24 cellular contexts compared by ENCODE assay signal in the genomic region with DNA sequence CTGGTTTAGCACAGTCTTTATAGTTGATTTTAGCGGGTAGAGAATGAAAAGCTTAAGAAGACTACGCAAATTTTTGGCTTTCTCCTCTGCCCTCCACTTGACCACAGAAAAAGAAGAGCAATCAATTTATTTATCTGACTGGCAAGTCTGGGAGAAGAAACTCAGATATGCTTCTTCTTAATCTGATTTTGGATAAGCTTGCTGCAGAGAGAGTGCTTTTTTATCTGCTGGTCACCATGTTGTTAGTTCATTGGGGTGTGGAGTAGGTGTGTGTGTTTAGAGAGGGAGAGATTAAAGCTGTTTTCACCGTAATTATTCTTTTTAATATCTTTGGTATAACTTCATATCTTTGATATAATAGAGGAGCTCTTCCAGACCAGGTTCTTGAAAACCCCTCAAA.
DNase-seq lines count a peak whose midpoint lies in the region; ATAC-seq lines count a peak whose summit lies in the region.
"Had no signal": no experiment of that assay in that cellular context is flagged by ENCODE, and none has a peak within 500 bp of the region (broad histone marks: within the 10 kb centered on the region; RNA-seq: fewer than 3 reads in every experiment).

No MANE protein-coding gene starts in this region.

- H3K27me3 ChIP-seq in mesendoderm (ENCODE audit: insufficient read depth, low read length, poor library complexity): no peaks in the 10 kb centered on the region
- H3K27me3 ChIP-seq: BE2C, BLaER1 had no signal

- H3K4me2 ChIP-seq in mesendoderm (ENCODE audit: low read length): no peak overlapping the region
- H3K4me2 ChIP-seq: BLaER1 had no signal

- peak overlapping the region; percentile 94 for H3K18ac ChIP-seq in mesendoderm (ENCODE audit: low read length)

- no peaks in the 10 kb centered on the region for H3K27me3 Mint-ChIP-seq in activated T-helper 17 cell treated with anti-CD3 and anti-CD28 coated beads, Interleukin-2, amount 50 U/mL, for 72 hours
- H3K27me3 Mint-ChIP-seq: CD4-positive, alpha-beta memory T cell; CD4-positive, CD25-positive, alpha-beta regulatory T cell; CD8-positive, alpha-beta memory T cell had no signal

- H3K4me3 Mint-ChIP-seq in activated T-helper 17 cell treated with anti-CD3 and anti-CD28 coated beads, Interleukin-2, amount 50 U/mL, for 72 hours: no peak overlapping the region
- H3K4me3 Mint-ChIP-seq: CD14-positive monocyte; CD4-positive, alpha-beta memory T cell; CD4-positive, CD25-positive, alpha-beta regulatory T cell; CD8-positive, alpha-beta memory T cell had no signal

- peak overlapping the region; percentile 17 for H2BK5ac ChIP-seq in mesendoderm (ENCODE audit: low read length)

- peaks cover 8% of the 10 kb centered on the region for H3K9me3 Mint-ChIP-seq in activated T-helper 17 cell treated with anti-CD3 and anti-CD28 coated beads, Interleukin-2, amount 50 U/mL, for 72 hours

- H3K4me1 Mint-ChIP-seq in activated T-helper 17 cell treated with anti-CD3 and anti-CD28 coated beads, Interleukin-2, amount 50 U/mL, for 72 hours: no peaks in the 10 kb centered on the region
- H3K4me1 Mint-ChIP-seq: CD14-positive monocyte; CD4-positive, alpha-beta memory T cell; CD4-positive, CD25-positive, alpha-beta regulatory T cell; CD8-positive, alpha-beta memory T cell had no signal

- no peaks in the 10 kb centered on the region for H3K79me1 ChIP-seq in mesendoderm (ENCODE audit: low read length)

- in situ Hi-C loops in KBM-7 (cut with MboI; ENCODE audit: low pct_unique_long_range_greater_than_20kb, low sequenced_read_pairs): no loop called here

- H3K9ac ChIP-seq in mesendoderm (ENCODE audit: low read length): no peak overlapping the region
- H3K9ac ChIP-seq: BLaER1 had no signal

- H3K27ac ChIP-seq in mesendoderm (ENCODE audit: low read depth, low read length): no peak overlapping the region
- H3K27ac ChIP-seq: BLaER1 had no signal

- no peak overlapping the region for H2BK15ac ChIP-seq in mesendoderm (replicated peaks; ENCODE audit: low read depth)

- no peak overlapping the region for H3K56ac ChIP-seq in mesendoderm (ENCODE audit: low read length)

- peaks cover 4% of the 10 kb centered on the region for H3K4me1 ChIP-seq in mesendoderm (ENCODE audit: control insufficient read depth, low read depth, low read length)
- H3K4me1 ChIP-seq: BLaER1 had no signal

- no peak overlapping the region for H3K23ac ChIP-seq in mesendoderm (ENCODE audit: low read length)

- H3K36me3 ChIP-seq in mesendoderm (ENCODE audit: control insufficient read depth, insufficient read depth, low read length): no peaks in the 10 kb centered on the region
- H3K36me3 ChIP-seq: BE2C, BLaER1 had no signal

- ATAC-seq in GM21515 (IDR thresholded peaks at IDR 0.05; ENCODE audit: unreplicated experiment): no peak
- ATAC-seq in activated T-helper 17 cell treated with anti-CD3 and anti-CD28 coated beads, Interleukin-2, amount 50 U/mL, for 72 hours (replicated peaks): no peak

- no peak overlapping the region for H4K8ac ChIP-seq in mesendoderm (ENCODE audit: low read depth, low read length)

- no peak overlapping the region for H2AK5ac ChIP-seq in mesendoderm (ENCODE audit: low read length)

- H2BK120ac ChIP-seq in mesendoderm (ENCODE audit: low read depth, low read length): peak overlapping the region; percentile 88

- no peaks in the 10 kb centered on the region for H3K36me3 Mint-ChIP-seq in activated T-helper 17 cell treated with anti-CD3 and anti-CD28 coated beads, Interleukin-2, amount 50 U/mL, for 72 hours (ENCODE audit: low read depth)
- H3K36me3 Mint-ChIP-seq: CD14-positive monocyte; CD4-positive, alpha-beta memory T cell; CD4-positive, CD25-positive, alpha-beta regulatory T cell; CD8-positive, alpha-beta memory T cell had no signal

- WGBS in mesendoderm (ENCODE audit: extremely low coverage, insufficient coverage, low lambda C conversion rate): no CpG with 5 or more reads among the region's 3 CpGs

- no peak overlapping the region for H3K4me3 ChIP-seq in mesendoderm (ENCODE audit: low read length)
- H3K4me3 ChIP-seq: BLaER1, GM12878 had no signal

- H4K5ac ChIP-seq in mesendoderm (ENCODE audit: low read length): no peak overlapping the region

- H3K27ac Mint-ChIP-seq in activated T-helper 17 cell treated with anti-CD3 and anti-CD28 coated beads, Interleukin-2, amount 50 U/mL, for 72 hours: no peak overlapping the region
- H3K27ac Mint-ChIP-seq: CD4-positive, alpha-beta memory T cell; CD8-positive, alpha-beta memory T cell had no signal

- no peak overlapping the region for H3K4ac ChIP-seq in mesendoderm (ENCODE audit: low read depth, low read length)

- no peaks in the 10 kb centered on the region for H3K79me2 ChIP-seq in mesendoderm (ENCODE audit: control insufficient read depth, insufficient read depth, low read length)

- DNase-seq in NCI-H82 (lab: John Stamatoyannopoulos, UW) (peak; percentile 30), NCI-H82 treated with DMSO at 0.1 percent for 48 hours (lab: John Stamatoyannopoulos, UW; ENCODE audit: unreplicated experiment) (peak; percentile 37), mesendoderm (peak; percentile 57), KBM-7 (no peak)
- DNase-seq: 8988T; ACHN; BE2C; C1 segment of cervical spinal cord; CD4-positive, alpha-beta memory T cell; CD4-positive, CD25-positive, alpha-beta regulatory T cell; CD8-positive, alpha-beta memory T cell; COR-L47; DMS 273 treated with DMSO at 0.1 percent for 48 hours; DMS153; DMS53; DMS79; DND-41; EL; GDM1 had no signal
